Comparison of ENCODE assay signal across 8 cellular contexts in genomic region chr3:129211772-129212171, GRCh38. TPM values are rescaled to one million over a fixed set of nuclear protein-coding genes. Genes with fewer than 3 reads are reported as not detected.
DNase-seq lines count a peak whose midpoint lies in the region; ATAC-seq and TF ChIP-seq lines count a peak whose summit lies in the region.

No MANE protein-coding gene starts in this region.

- BruUV-seq in Panc1 (replicated peaks; lab: Mats Ljungman, UMichigan) = no TSS peak

- CTCF ChIA-PET in Panc1 (lab: Charles Lee) = no interaction called here

- peak; percentile 96 for ATAC-seq in Panc1
- ATAC-seq in HG03520 (IDR thresholded peaks at IDR 0.05; ENCODE audit: unreplicated experiment) = no peak

- no peaks in the 10 kb centered on the region for H3K27me3 ChIP-seq in Panc1 (ENCODE audit: control insufficient read depth, insufficient read depth, low read length)

- in situ Hi-C loops in Panc1 (cut with HindIII; ENCODE audit: low pct_unique_long_range_greater_than_20kb, low sequenced_read_pairs) = no loop called here

- intact Hi-C loops in Panc1 (cut with micrococcal nuclease; ENCODE audit: unreplicated experiment) = no loop called here

- H3K27ac ChIP-seq in Panc1 (ENCODE audit: low read length) = peak overlapping the region; percentile 80

- H3K9me3 ChIP-seq in Panc1 (ENCODE audit: control insufficient read depth, insufficient read depth, low read depth, low read length) = no peaks in the 10 kb centered on the region

- TF ChIP-seq CTCF in Panc1 (IDR thresholded peaks at IDR 0.05) = no peak
- TF ChIP-seq CTCF in foreskin fibroblast (IDR thresholded peaks at IDR 0.05; ENCODE audit: low read depth, low read length) = no peak
- TF ChIP-seq CTCF in GM20000 (IDR thresholded peaks at IDR 0.05; ENCODE audit: extremely low read depth, missing control alignments) = no peak

- H3K4me3 ChIP-seq in Panc1 (ENCODE audit: low read depth in 2 of 2, low read length in 2 of 2) (no peak overlapping the region; a peak in 1 of 4 replicates), foreskin fibroblast (ENCODE audit: low read depth in 1 of 2, low read length in 2 of 2) (no peak overlapping the region), skeletal muscle cell (ENCODE audit: low read depth, low read length) (no peak overlapping the region)

- H3K36me3 ChIP-seq in Panc1 (ENCODE audit: control insufficient read depth, insufficient read depth, low read length) = no peaks in the 10 kb centered on the region

- peak; percentile 70 for DNase-seq in HCEC 1CT
- DNase-seq in Panc1 (ENCODE audit: low read depth, low spot score) = peak; percentile 97
- DNase-seq in foreskin fibroblast = peak; percentile 72 to 88
- peak; percentile 54 for DNase-seq in skeletal muscle cell (ENCODE audit: low read depth)
- no peak for DNase-seq in occipital lobe (lab: John Stamatoyannopoulos, UW)
- no peak for DNase-seq in NCI-H1694 treated with DMSO at 0.1 percent for 48 hours (lab: John Stamatoyannopoulos, UW)
- DNase-seq in GM20000 (ENCODE audit: low spot score) = no peak

- peaks cover 19% of the 10 kb centered on the region for H3K4me1 ChIP-seq in Panc1 (ENCODE audit: control insufficient read depth, insufficient read depth, low read length)

- POLR2A ChIA-PET in Panc1 (lab: Charles Lee) = interaction anchor here (0.5 kb wide), 1 partner anchor 35 kb away, joined by 10 read pairs; no protein-coding TSS in a partner anchor

RNA-seq across cellular contexts. Expression of gene CNBP, which starts 28.1 kb away (rescaled TPM):
- total RNA-seq in Panc1 (2021; ENCODE audit: unreplicated experiment) (355 TPM), occipital lobe (169 TPM)
- 390 TPM for polyA plus RNA-seq in Panc1 (2012; ENCODE audit: insufficient read length)

RNA-seq across cellular contexts. Expression of gene COPG1, which starts 37.6 kb away (rescaled TPM):
- total RNA-seq in Panc1 (2021; ENCODE audit: unreplicated experiment) (225 TPM), occipital lobe (117 TPM)
- polyA plus RNA-seq in Panc1 (2012; ENCODE audit: insufficient read length) = 216 TPM

RNA-seq across cellular contexts. Expression of gene ISY1, which starts 50.9 kb away (rescaled TPM):
- 45.7 TPM for total RNA-seq in Panc1 (2021; ENCODE audit: unreplicated experiment)
- polyA plus RNA-seq in Panc1 (2012; ENCODE audit: insufficient read length) = 53.6 TPM
- total RNA-seq in occipital lobe = 16.8 TPM

Comparison
In these comparisons a context has a peak if more than half of its experiments do, and no peak if none do; other contexts are left out.
1. DNase-seq: peak in HCEC 1CT (single experiment), Panc1 (single experiment), foreskin fibroblast (2 of 2) and skeletal muscle cell (single experiment); none in occipital lobe (single experiment), NCI-H1694 treated with DMSO at 0.1 percent for 48 hours (single experiment) and GM20000 (single experiment).